In genomic region chr2:179861027-179861776, GRCh38 we compare ENCODE assay signal across 9 cellular contexts. TPM values are rescaled to one million over a fixed set of nuclear protein-coding genes. Genes with fewer than 3 reads are reported as not detected.
DNase-seq lines count a peak whose midpoint lies in the region; ATAC-seq and TF ChIP-seq lines count a peak whose summit lies in the region.
"Had no signal": no experiment of that assay in that cellular context is flagged by ENCODE, and none has a peak within 500 bp of the region (broad histone marks: within the 10 kb centered on the region; RNA-seq: fewer than 3 reads in every experiment).

TSS of gene ZNF385B (minus strand) at chr2:179861612.

- DNase-seq in ELF-1 (ENCODE audit: low read depth, low spot score) (peak; percentile 46), NCI-H2227 treated with DMSO at 0.1 percent for 48 hours (lab: John Stamatoyannopoulos, UW) (peak; percentile 62), mammary epithelial cell (peak; percentile 9), left colon (peak in 1 of 2 donors; percentile 23), OCI-M2 (lab: John Stamatoyannopoulos, UW; ENCODE audit: unreplicated experiment) (no peak), SIG-M5 treated with dmso at 0.1 percent for 504 hours (lab: John Stamatoyannopoulos, UW; ENCODE audit: unreplicated experiment) (no peak)

- peak; percentile 39 for ATAC-seq in GM21717 (IDR thresholded peaks at IDR 0.05; ENCODE audit: unreplicated experiment)
- ATAC-seq in left colon: peak; percentile 71

- peaks cover 16% of the 10 kb centered on the region for H3K4me1 ChIP-seq in mammary epithelial cell (ENCODE audit: insufficient read depth, low read length)

- no peaks in the 10 kb centered on the region for H4K20me1 ChIP-seq in mammary epithelial cell (ENCODE audit: insufficient read depth, low read length)

- H3K27me3 ChIP-seq in mammary epithelial cell (ENCODE audit: insufficient read depth, low read length): peaks cover 41% of the 10 kb centered on the region

- H3K27ac ChIP-seq in mammary epithelial cell (ENCODE audit: insufficient read depth, low read depth, low read length) (no peak within 1 kb of the TSS), temporal lobe (ENCODE audit: low read depth, low read length) (peak within 1 kb of the TSS; percentile 61)

- intact Hi-C loops in mammary epithelial cell (cut with micrococcal nuclease): no loop called here
- intact Hi-C loops in left colon (cut with DNase I, micrococcal nuclease): no loop called here

- in situ Hi-C loops in mammary epithelial cell (cut with MboI; ENCODE audit: low sequenced_read_pairs in 2 of 2): no loop called here

- H3K4me3 ChIP-seq in mammary epithelial cell (replicated peaks in 1 of 3; ENCODE audit: insufficient read depth in 1 of 3, low read depth in 2 of 3, low read length in 3 of 3): peak within 1 kb of the TSS; percentile 17 to 48 (median 36)

- H3K9me3 ChIP-seq in mammary epithelial cell (replicated peaks; ENCODE audit: insufficient read depth, low read length): no peaks in the 10 kb centered on the region

- dilution Hi-C loops in mammary epithelial cell (cut with HindIII; ENCODE audit: low sequenced_read_pairs): no loop called here

- CTCF ChIA-PET in mammary epithelial cell (lab: Charles Lee; ENCODE audit: low non-redundant PET): no interaction called here

- WGBS in mammary epithelial cell (ENCODE audit: low coverage, missing lambda C conversion rate): 0% methylated on average over 9 of the region's 91 CpGs

- peak within 1 kb of the TSS; percentile 75 for H2AFZ ChIP-seq in mammary epithelial cell (ENCODE audit: low read depth, low read length)

- no peak for TF ChIP-seq CTCF in mammary epithelial cell (conservative IDR thresholded peaks at IDR 0.05 in 1 of 2, IDR thresholded peaks at IDR 0.05 in 1 of 2; ENCODE audit: extremely low read depth in 1 of 2, insufficient read depth in 1 of 2, low read depth in 1 of 2, low read length in 2 of 2)

- BruUV-seq in mammary epithelial cell (replicated peaks; lab: Mats Ljungman, UMichigan): no TSS peak

- no peak within 1 kb of the TSS for H3K9ac ChIP-seq in mammary epithelial cell (ENCODE audit: insufficient read depth, low read length)

- peak within 1 kb of the TSS; percentile 97 for H3K4me2 ChIP-seq in mammary epithelial cell (ENCODE audit: insufficient read depth, low read depth, low read length)

- no peaks in the 10 kb centered on the region for H3K79me2 ChIP-seq in mammary epithelial cell (ENCODE audit: insufficient read depth, low read length)

- H3K36me3 ChIP-seq in mammary epithelial cell (ENCODE audit: insufficient read depth, low read length): no peaks in the 10 kb centered on the region

RNA-seq across cellular contexts. Expression of gene ZNF385B, which starts in this region (rescaled TPM):
- total RNA-seq in mammary epithelial cell: 1 to 10 TPM in 1 of 2 donors, not detected in 1; 1.2 TPM
- not detected for polyA plus RNA-seq in mammary epithelial cell
- not detected for polyA minus RNA-seq in mammary epithelial cell
- total RNA-seq in left colon: 1 to 10 TPM in 1 of 2 donors, under 1 TPM in 1; 0.61 to 1.2 TPM
- total RNA-seq in temporal lobe: 2.5 TPM
- total RNA-seq: T-helper 1 cell treated with Interleukin-12 subunit alpha and Interleukin-12 subunit beta and Interleukin-4 antibody, amounts not matched to agents 30 ng/mL and 1 ng/mL, for 36 hours had no signal

Comparison
In these comparisons a context has a peak if more than half of its experiments do, and no peak if none do; other contexts are left out.
1. DNase-seq: peak in ELF-1 (single experiment), NCI-H2227 treated with DMSO at 0.1 percent for 48 hours (single experiment) and mammary epithelial cell (single experiment); none in OCI-M2 (single experiment) and SIG-M5 treated with dmso at 0.1 percent for 504 hours (single experiment).